In genomic region chr12:90546511-90546910, GRCh38 we compare ENCODE assay signal across 24 cellular contexts.
"Had no signal": no experiment of that assay in that cellular context is flagged by ENCODE, and none has a peak within 500 bp of the region (broad histone marks: within the 10 kb centered on the region; RNA-seq: fewer than 3 reads in every experiment).

No MANE protein-coding gene starts in this region.

- H3K36me3 ChIP-seq: cardiac muscle cell, esophagus muscularis mucosa, left lung, neural progenitor cell, sigmoid colon, stomach, suprapubic skin, tibial nerve had no signal

- FAIRE-seq: frontal cortex had no signal

- H3K4me1 ChIP-seq: body of pancreas, left lung, neural progenitor cell, sigmoid colon, stomach, suprapubic skin, tibial nerve had no signal

- DNase-seq: activated CD4-positive, alpha-beta T cell treated with anti-CD3 and anti-CD28 coated beads for 1 hour; activated CD4-positive, alpha-beta T cell treated with anti-CD3 and anti-CD28 coated beads, Interleukin-2, amount 50 U/mL, for 1 hour; activated gamma-delta T cell treated with Interleukin-2 at 50 U/mL for 16 hours; activated T-cell treated with anti-CD3 and anti-CD28 coated beads, Interleukin-2, amount 50 U/mL, for 1 hour; anterior cingulate cortex; body of pancreas; dermis blood vessel endothelial cell; effector CD8-positive, alpha-beta T cell; glutamatergic neuron; immature natural killer cell; kidney glomerular epithelial cell; left lung; naive thymus-derived CD8-positive, alpha-beta T cell; sigmoid colon; stimulated activated CD4-positive, alpha-beta T cell treated with anti-CD3 and anti-CD28 coated beads, Interleukin-15, amount 100 ng/mL, for 24 hours; stomach had no signal

- H3K9ac ChIP-seq: neural progenitor cell had no signal

- H3K9me3 ChIP-seq: body of pancreas, esophagus muscularis mucosa, left lung, sigmoid colon, stomach, suprapubic skin, tibial nerve had no signal

- H2AFZ ChIP-seq: hepatocyte, neural progenitor cell had no signal

- H3K27ac ChIP-seq: body of pancreas, cardiac muscle cell, esophagus muscularis mucosa, hepatocyte, left lung, neural progenitor cell, sigmoid colon, stomach, suprapubic skin, tibial nerve had no signal

- H3K79me2 ChIP-seq: hepatocyte had no signal

- H3K4me3 ChIP-seq: body of pancreas, cardiac muscle cell, esophagus muscularis mucosa, hepatocyte, left lung, neural progenitor cell, sigmoid colon, smooth muscle cell, stomach, suprapubic skin, tibial nerve had no signal

- H3K4me2 ChIP-seq: hepatocyte, neural progenitor cell, smooth muscle cell had no signal

- H3K27me3 ChIP-seq: body of pancreas, cardiac muscle cell, esophagus muscularis mucosa, hepatocyte, left lung, neural progenitor cell, sigmoid colon, stomach, suprapubic skin, tibial nerve had no signal
